Comparison of ENCODE assay signal across 9 cellular contexts in the genomic region with DNA sequence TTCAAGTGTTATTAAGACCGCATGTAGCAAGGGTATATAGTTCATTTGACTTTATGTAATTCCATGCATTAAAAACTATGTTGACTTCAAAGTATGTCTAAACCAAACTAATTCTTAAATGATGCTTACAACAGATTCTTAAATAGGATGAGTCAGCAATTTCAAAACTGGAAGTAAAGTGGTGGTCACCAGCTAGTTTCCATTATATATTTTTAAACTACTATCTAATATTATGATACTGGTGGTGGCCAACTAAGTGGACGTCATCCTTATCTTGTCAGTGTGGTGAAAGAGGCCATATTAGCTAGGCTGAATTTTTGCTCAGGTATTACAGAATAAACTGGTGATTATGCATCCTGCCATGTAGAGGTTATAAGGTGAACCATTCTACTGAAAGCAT. TPM values are rescaled to one million over a fixed set of nuclear protein-coding genes. Genes with fewer than 3 reads are reported as not detected.
DNase-seq lines count a peak whose midpoint lies in the region; ATAC-seq, FAIRE-seq and TF ChIP-seq lines count a peak whose summit lies in the region.
"Had no signal": no experiment of that assay in that cellular context is flagged by ENCODE, and none has a peak within 500 bp of the region (broad histone marks: within the 10 kb centered on the region; RNA-seq: fewer than 3 reads in every experiment).

No MANE protein-coding gene starts in this region.

- CTCF ChIA-PET in CD8-positive, alpha-beta T cell (lab: Charles Lee) = no interaction called here

- ATAC-seq in CD8-positive, alpha-beta T cell = no peak
- peak; percentile 15 for ATAC-seq in HG02610 (IDR thresholded peaks at IDR 0.05; ENCODE audit: unreplicated experiment)
- ATAC-seq in naive thymus-derived CD8-positive, alpha-beta T cell = no peak

- no peaks in the 10 kb centered on the region for H3K36me3 ChIP-seq in CD8-positive, alpha-beta T cell (ENCODE audit: insufficient read depth, low read length)
- no peaks in the 10 kb centered on the region for H3K36me3 ChIP-seq in astrocyte (ENCODE audit: insufficient read depth, low read length)

- no peak overlapping the region for H3K27ac ChIP-seq in CD8-positive, alpha-beta T cell (ENCODE audit: low read depth, low read length)
- no peak overlapping the region for H3K27ac ChIP-seq in astrocyte (ENCODE audit: low read depth, low read length)
- H3K27ac ChIP-seq: VCaP had no signal

- POLR2A ChIA-PET in CD8-positive, alpha-beta T cell (lab: Charles Lee) = no interaction called here
- POLR2A ChIA-PET in naive thymus-derived CD8-positive, alpha-beta T cell (lab: Charles Lee) = interaction anchor here (0.5 kb wide), 1 partner anchor 1145 kb away, joined by 4 read pairs; no protein-coding TSS in a partner anchor

- intact Hi-C loops in CD8-positive, alpha-beta T cell (cut with DNase I, micrococcal nuclease) = no loop called here

- H3K79me2 ChIP-seq in astrocyte (ENCODE audit: insufficient read depth, low read length) = no peaks in the 10 kb centered on the region

- H3K27me3 Mint-ChIP-seq in CD8-positive, alpha-beta T cell (ENCODE audit: low read depth) = peaks cover 18% of the 10 kb centered on the region
- peaks cover 8% of the 10 kb centered on the region for H3K27me3 Mint-ChIP-seq in astrocyte (ENCODE audit: low read depth, unreplicated experiment)
- H3K27me3 Mint-ChIP-seq in naive thymus-derived CD8-positive, alpha-beta T cell = peaks cover 4 to 27% (median 7%) of the 10 kb centered on the region in 5 donors

- no peaks in the 10 kb centered on the region for H4K20me1 ChIP-seq in astrocyte (ENCODE audit: insufficient read depth, low read length)

- no peaks in the 10 kb centered on the region for H3K9me3 Mint-ChIP-seq in CD8-positive, alpha-beta T cell
- H3K9me3 Mint-ChIP-seq in astrocyte (ENCODE audit: unreplicated experiment) = no peaks in the 10 kb centered on the region
- peaks cover 0 to 3% (median 0%) of the 10 kb centered on the region in 9 donors for H3K9me3 Mint-ChIP-seq in naive thymus-derived CD8-positive, alpha-beta T cell

- H3K27ac Mint-ChIP-seq in CD8-positive, alpha-beta T cell = no peak overlapping the region
- peak overlapping the region; percentile 65 for H3K27ac Mint-ChIP-seq in astrocyte (ENCODE audit: unreplicated experiment)
- peak overlapping the region in 1 of 10 donors; percentile 82 for H3K27ac Mint-ChIP-seq in naive thymus-derived CD8-positive, alpha-beta T cell

- peak; percentile 29 for FAIRE-seq in astrocyte (lab: Jason Lieb, UNC)

- H2AFZ ChIP-seq in astrocyte (ENCODE audit: low read depth, low read length) = no peak overlapping the region

- no peaks in the 10 kb centered on the region for H3K27me3 ChIP-seq in CD8-positive, alpha-beta T cell (ENCODE audit: insufficient read depth, low read length)
- H3K27me3 ChIP-seq in astrocyte (ENCODE audit: insufficient read depth, low read length) = no peaks in the 10 kb centered on the region

- peak overlapping the region; percentile 89 for H3K9ac ChIP-seq in astrocyte (ENCODE audit: low read length)

- H3K4me3 ChIP-seq in CD8-positive, alpha-beta T cell (ENCODE audit: low read depth, low read length) = peak overlapping the region; percentile 86
- peak overlapping the region; percentile 91 for H3K4me3 ChIP-seq in astrocyte (ENCODE audit: insufficient read depth, low read depth, low read length)

- peak overlapping the region; percentile 85 for H3K4me2 ChIP-seq in astrocyte (ENCODE audit: low read length)

- peak overlapping the region; percentile 95 for H3K4me3 Mint-ChIP-seq in CD8-positive, alpha-beta T cell
- H3K4me3 Mint-ChIP-seq in astrocyte (ENCODE audit: unreplicated experiment) = peak overlapping the region; percentile 95
- H3K4me3 Mint-ChIP-seq in naive thymus-derived CD8-positive, alpha-beta T cell = peak overlapping the region; percentile 51 to 98 (median 93)

- H3K4me1 ChIP-seq in CD8-positive, alpha-beta T cell (ENCODE audit: insufficient read depth, low read length) = peaks cover 8% of the 10 kb centered on the region
- H3K4me1 ChIP-seq in astrocyte (ENCODE audit: insufficient read depth, low read length) = peaks cover 3% of the 10 kb centered on the region

- no peak for DNase-seq in CD8-positive, alpha-beta T cell
- DNase-seq in astrocyte (ENCODE audit: low read depth) (no peak), DMS 273 treated with DMSO at 0.1 percent for 48 hours (lab: John Stamatoyannopoulos, UW) (no peak), NCI-H748 treated with DMSO at 0.1 percent for 48 hours (lab: John Stamatoyannopoulos, UW) (no peak), cortex of kidney (lab: John Stamatoyannopoulos, UW) (no peak)
- no peak for DNase-seq in naive thymus-derived CD8-positive, alpha-beta T cell
- no peak for DNase-seq in stimulated activated CD4-positive, alpha-beta T cell treated with anti-CD3 and anti-CD28 coated beads, Interleukin-2, amount 100 ng/mL, for 48 hours

- peaks cover 2% of the 10 kb centered on the region for H3K36me3 Mint-ChIP-seq in CD8-positive, alpha-beta T cell
- H3K36me3 Mint-ChIP-seq in astrocyte (ENCODE audit: low read depth, unreplicated experiment) = no peaks in the 10 kb centered on the region
- H3K36me3 Mint-ChIP-seq in naive thymus-derived CD8-positive, alpha-beta T cell = no peaks in the 10 kb centered on the region

- H3K9me3 ChIP-seq in CD8-positive, alpha-beta T cell (ENCODE audit: low read length) = no peaks in the 10 kb centered on the region
- H3K9me3 ChIP-seq in astrocyte (ENCODE audit: insufficient read depth, low read depth, low read length) = no peaks in the 10 kb centered on the region

- no peak for TF ChIP-seq CTCF in CD8-positive, alpha-beta T cell (IDR thresholded peaks at IDR 0.05)
- TF ChIP-seq CTCF in astrocyte (IDR thresholded peaks at IDR 0.05; ENCODE audit: insufficient read depth, low read depth, low read length) = no peak

- H3K4me1 Mint-ChIP-seq in CD8-positive, alpha-beta T cell (ENCODE audit: low read depth) = peaks cover 22% of the 10 kb centered on the region
- peaks cover 6% of the 10 kb centered on the region for H3K4me1 Mint-ChIP-seq in astrocyte (ENCODE audit: low read depth, unreplicated experiment)
- peaks cover 2 to 32% (median 13%) of the 10 kb centered on the region in 4 donors for H3K4me1 Mint-ChIP-seq in naive thymus-derived CD8-positive, alpha-beta T cell

RNA-seq across cellular contexts. Expression of gene IL15, which starts 1.2 kb away (rescaled TPM):
- total RNA-seq in CD8-positive, alpha-beta T cell = 1 to 10 TPM; 1.5 to 1.7 TPM
- total RNA-seq in astrocyte = 3.6 and 4.8 TPM in 2 replicates
- total RNA-seq in naive thymus-derived CD8-positive, alpha-beta T cell = under 1 TPM; 0.42 to 0.85 TPM
- 1 to 10 TPM in 1 of 3 donors, under 1 TPM in 1, not detected in 1; 0.39 to 1.6 TPM for polyA plus RNA-seq in naive thymus-derived CD8-positive, alpha-beta T cell
